ENCODE assay signal across 23 cellular contexts in the genomic region with DNA sequence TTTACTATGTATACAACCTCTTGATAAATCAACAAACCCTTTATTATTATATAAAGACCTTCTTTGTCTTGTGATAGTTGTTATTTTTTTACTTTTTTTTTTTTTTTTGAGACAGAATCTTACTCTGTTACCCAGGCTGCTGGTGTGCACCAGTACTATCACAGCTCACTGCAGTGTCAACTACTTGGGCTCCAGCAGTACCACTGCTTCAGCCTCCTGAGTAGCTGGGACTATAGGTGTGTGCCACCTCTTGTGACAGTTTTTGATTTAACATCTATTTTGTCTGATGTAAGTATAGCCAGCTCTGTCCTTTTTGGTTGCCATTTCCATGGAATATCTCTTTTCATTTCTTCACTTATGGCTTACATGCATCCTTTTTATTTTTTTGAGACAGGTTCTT.
"Had no signal": no experiment of that assay in that cellular context is flagged by ENCODE, and none has a peak within 500 bp of the region (broad histone marks: within the 10 kb centered on the region; RNA-seq: fewer than 3 reads in every experiment).

No MANE protein-coding gene starts in this region.

- DNase-seq: foreskin keratinocyte; immature natural killer cell; kidney; left cardiac atrium; left ventricle myocardium inferior; lower lobe of right lung; mesenchymal stem cell; midbrain; nephron progenitor cell; psoas muscle; retina; spleen; stimulated activated CD4-positive, alpha-beta T cell treated with anti-CD3 and anti-CD28 coated beads, Interleukin-15, amount 100 ng/mL, for 24 hours; stimulated activated CD4-positive, alpha-beta T cell treated with anti-CD3 and anti-CD28 coated beads, Interleukin-1b, Interleukin-23, amount 100 ng/mL, for 48 hours; stimulated activated CD4-positive, alpha-beta T cell treated with anti-CD3 and anti-CD28 coated beads, Interleukin-4, amount 100 ng/mL, for 24 hours; stimulated activated naive CD8-positive, alpha-beta T cell treated with anti-CD3 and anti-CD28 coated beads, Interleukin-15, amount 100 ng/mL, for 72 hours; testis; upper lobe of right lung had no signal

- H3K4me3 ChIP-seq: left ventricle myocardium inferior, lower lobe of right lung, psoas muscle, spleen, testis, tibial nerve, upper lobe of right lung, vagina had no signal

- H3K27me3 ChIP-seq: foreskin keratinocyte, spleen, testis, tibial nerve, upper lobe of right lung, vagina had no signal

- H3K4me3 Mint-ChIP-seq: dendritic cell treated with granulocyte-macrophage colony-stimulating factor and Interleukin-4, amounts not matched to agents 40 ng/mL and 50 ng/mL, for 4 days; immature natural killer cell; nephron progenitor cell; stimulated activated memory B cell treated with anti-CD40 and anti-IgM and Interleukin-4, amounts not matched to agents 10 μg/mL and 1 μg/mL and 100 μg/mL, for 72 hours; stimulated activated naive CD8-positive, alpha-beta T cell treated with anti-CD3 and anti-CD28 coated beads, Interleukin-15, amount 100 ng/mL, for 72 hours had no signal

- H3K27ac Mint-ChIP-seq: dendritic cell treated with granulocyte-macrophage colony-stimulating factor and Interleukin-4, amounts not matched to agents 40 ng/mL and 50 ng/mL, for 4 days; nephron progenitor cell; stimulated activated memory B cell treated with anti-CD40 and anti-IgM and Interleukin-4, amounts not matched to agents 10 μg/mL and 1 μg/mL and 100 μg/mL, for 72 hours had no signal

- H3K27ac ChIP-seq: foreskin keratinocyte, left ventricle myocardium inferior, lower lobe of right lung, psoas muscle, testis, tibial nerve, upper lobe of right lung, vagina had no signal

- H3K9me3 Mint-ChIP-seq: dendritic cell treated with granulocyte-macrophage colony-stimulating factor and Interleukin-4, amounts not matched to agents 40 ng/mL and 50 ng/mL, for 4 days had no signal

- H3K9me3 ChIP-seq: lower lobe of right lung, psoas muscle, testis, upper lobe of right lung, vagina had no signal

- H3K36me3 ChIP-seq: upper lobe of right lung had no signal

- H3K27me3 Mint-ChIP-seq: dendritic cell treated with granulocyte-macrophage colony-stimulating factor and Interleukin-4, amounts not matched to agents 40 ng/mL and 50 ng/mL, for 4 days; stimulated activated memory B cell treated with anti-CD40 and anti-IgM and Interleukin-4, amounts not matched to agents 10 μg/mL and 1 μg/mL and 100 μg/mL, for 72 hours; stimulated activated naive CD8-positive, alpha-beta T cell treated with anti-CD3 and anti-CD28 coated beads, Interleukin-15, amount 100 ng/mL, for 72 hours had no signal

- ATAC-seq: foreskin keratinocyte; left cardiac atrium; lower lobe of right lung; psoas muscle; sciatic nerve; stimulated activated memory B cell treated with anti-CD40 and anti-IgM and Interleukin-4, amounts not matched to agents 10 μg/mL and 1 μg/mL and 100 μg/mL, for 72 hours; stimulated activated naive CD8-positive, alpha-beta T cell treated with anti-CD3 and anti-CD28 coated beads, Interleukin-15, amount 100 ng/mL, for 72 hours; upper lobe of right lung had no signal
